8 cellular contexts compared by ENCODE assay signal in the genomic region with DNA sequence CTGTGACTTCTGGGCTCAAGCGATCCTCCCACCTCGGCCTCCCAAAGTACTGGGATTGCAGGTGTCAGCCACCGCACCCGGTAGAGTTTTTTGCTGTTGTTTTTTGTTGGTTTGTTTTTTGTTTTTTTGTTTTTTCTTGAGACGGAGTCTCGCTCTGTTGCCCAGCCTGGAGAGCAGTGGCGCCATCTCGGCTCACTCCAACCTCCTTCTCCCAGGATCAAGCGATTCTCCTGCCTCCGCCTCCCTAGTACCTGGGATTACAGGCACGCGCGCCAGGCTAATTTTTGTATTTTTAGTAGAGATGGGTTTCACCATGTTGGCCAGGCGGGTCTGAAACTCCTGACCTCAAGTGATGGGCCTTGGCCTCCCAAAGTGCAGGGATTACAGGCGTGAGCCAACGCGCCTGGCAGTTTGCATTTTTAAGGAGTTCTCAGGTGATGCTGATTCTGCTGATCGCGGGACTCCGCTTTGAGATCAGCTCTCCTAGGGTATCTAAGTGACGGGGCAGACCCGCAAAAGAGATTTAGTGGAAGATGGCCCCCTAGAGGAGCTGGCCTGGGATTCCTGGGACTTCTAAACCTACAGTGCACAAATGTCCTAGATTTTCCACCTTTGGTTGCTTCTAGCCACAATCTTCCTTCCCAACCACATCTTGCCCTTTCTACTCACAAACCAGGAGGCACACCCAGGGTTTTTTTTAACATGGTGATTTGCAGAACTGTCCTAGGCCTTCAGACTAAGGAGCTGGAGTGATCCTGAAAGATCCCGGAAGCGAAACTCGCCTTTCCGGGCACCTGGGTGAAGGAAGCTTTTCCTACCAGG. TPM values are rescaled to one million over a fixed set of nuclear protein-coding genes. Genes with fewer than 3 reads are reported as not detected.
A peak's percentile ranks its signal among the peaks of the same experiment; 100 is the strongest.
DNase-seq lines count a peak whose midpoint lies in the region; ATAC-seq, FAIRE-seq and TF ChIP-seq lines count a peak whose summit lies in the region.
"Had no signal": no experiment of that assay in that cellular context is flagged by ENCODE, and none has a peak within 500 bp of the region (broad histone marks: within the 10 kb centered on the region; RNA-seq: fewer than 3 reads in every experiment).

No MANE protein-coding gene starts in this region.

- DNase-seq in LNCaP clone FGC (ENCODE audit: low read depth) = no peak
- no peak for DNase-seq in astrocyte of the cerebellum (ENCODE audit: low read depth)
- DNase-seq in keratinocyte (ENCODE audit: low read depth, low spot score) = no peak
- DNase-seq in transverse colon = no peak
- DNase-seq in activated CD4-positive, CD25-positive, alpha-beta regulatory T cell treated with anti-CD3 and anti-CD28 coated beads, Interleukin-2, amount 50 U/mL, for 72 hours = no peak

- H3K4me1 ChIP-seq in ES-I3 (ENCODE audit: insufficient read depth, low read length) (no peaks in the 10 kb centered on the region), keratinocyte (ENCODE audit: control insufficient read depth, extremely low read depth, insufficient read depth, low read length) (peaks cover 4% of the 10 kb centered on the region), transverse colon (peaks cover 0 to 14% (median 6%) of the 10 kb centered on the region in 4 donors)

- no peak for TF ChIP-seq CTCF in LNCaP clone FGC (IDR thresholded peaks at IDR 0.05; ENCODE audit: control insufficient read depth, extremely low read depth, insufficient read depth)
- peak; percentile 32 for TF ChIP-seq CTCF in astrocyte of the cerebellum (IDR thresholded peaks at IDR 0.05; ENCODE audit: low read depth, low read length, missing control alignments)
- no peak for TF ChIP-seq CTCF in keratinocyte (optimal IDR thresholded peaks at IDR 0.05 in 1 of 3, IDR thresholded peaks at IDR 0.05 in 1 of 3, conservative IDR thresholded peaks at IDR 0.05 in 1 of 3; ENCODE audit: extremely low read depth in 1 of 3, insufficient read depth in 2 of 3, low read length in 3 of 3)
- TF ChIP-seq CTCF in transverse colon (IDR thresholded peaks at IDR 0.05) = no peak

- H3K79me2 ChIP-seq in keratinocyte (ENCODE audit: control insufficient read depth, insufficient read depth, low read length) = no peaks in the 10 kb centered on the region

- no peaks in the 10 kb centered on the region for H4K20me1 ChIP-seq in keratinocyte (ENCODE audit: control insufficient read depth, extremely low read depth, insufficient read depth, low read length)

- H3K4me3 ChIP-seq in LNCaP clone FGC (ENCODE audit: low read depth, low read length) (peak overlapping the region; percentile 65), astrocyte of the cerebellum (ENCODE audit: low read depth, low read length) (peak overlapping the region; percentile 53), keratinocyte (ENCODE audit: control insufficient read depth in 2 of 3, extremely low read depth in 1 of 3, insufficient read depth in 2 of 3, low read depth in 1 of 3, low read length in 3 of 3) (peak overlapping the region; percentile 38 to 66 (median 59)), transverse colon (peak overlapping the region; percentile 39 to 52 (median 45))

- peak overlapping the region; percentile 80 for H3K4me2 ChIP-seq in keratinocyte (ENCODE audit: control insufficient read depth, extremely low read depth, insufficient read depth, low read depth, low read length)

- peaks cover 11% of the 10 kb centered on the region for H3K27me3 ChIP-seq in keratinocyte (ENCODE audit: control insufficient read depth, extremely low read depth, insufficient read depth, low read length)
- peaks cover 3% of the 10 kb centered on the region for H3K27me3 ChIP-seq in transverse colon

- peak overlapping the region; percentile 87 for H2AFZ ChIP-seq in keratinocyte (ENCODE audit: control insufficient read depth, low read length)

- H3K9ac ChIP-seq in ES-I3 (ENCODE audit: low read depth, low read length) (peak overlapping the region; percentile 91), keratinocyte (ENCODE audit: control insufficient read depth, extremely low read depth, insufficient read depth, low read length) (peak overlapping the region; percentile 43)

- no peaks in the 10 kb centered on the region for H3K9me1 ChIP-seq in keratinocyte (ENCODE audit: control insufficient read depth, extremely low read depth, insufficient read depth, low read length)

- TF ChIP-seq POLR2A in transverse colon (IDR thresholded peaks at IDR 0.05) = no peak

- in situ Hi-C loops in astrocyte of the cerebellum (cut with HindIII; ENCODE audit: low sequenced_read_pairs) = no loop called here
- in situ Hi-C loops in transverse colon (cut with MboI; ENCODE audit: low pct_ligation_motif_present in 1 of 4, low pct_unique_long_range_greater_than_20kb in 1 of 4, low sequenced_read_pairs in 3 of 4) = no loop called here

- no peak for ATAC-seq in HG02798 (IDR thresholded peaks at IDR 0.05; ENCODE audit: poor library complexity, unreplicated experiment)

- no peak for FAIRE-seq in keratinocyte (lab: Jason Lieb, UNC)

- dilution Hi-C loops in keratinocyte (cut with MboI; ENCODE audit: extremely low pct_ligation_motif_present, low sequenced_read_pairs) = no loop called here

- H3K9me3 ChIP-seq in ES-I3 (ENCODE audit: control insufficient read depth, insufficient read depth, low read length) (no peaks in the 10 kb centered on the region), keratinocyte (ENCODE audit: control insufficient read depth, low read depth, low read length) (no peaks in the 10 kb centered on the region), transverse colon (no peaks in the 10 kb centered on the region)

- intact Hi-C loops in transverse colon (cut with DNase I; ENCODE audit: low total_unique reads) = no loop called here

- 80% methylated on average over 26 of the region's 26 CpGs; no CpG with 5 or more reads in 1 of the 2 donors for WGBS in transverse colon (ENCODE audit: low coverage in 1 of 2), 2 donors

- H3K36me3 ChIP-seq in ES-I3 (ENCODE audit: insufficient read depth, low read length) (no peaks in the 10 kb centered on the region), keratinocyte (ENCODE audit: control insufficient read depth in 2 of 2, extremely low read depth in 1 of 2, insufficient read depth in 2 of 2, low read length in 2 of 2) (no peaks in the 10 kb centered on the region), transverse colon (no peaks in the 10 kb centered on the region)

- H3K27ac ChIP-seq in keratinocyte (ENCODE audit: control insufficient read depth, insufficient read depth, low read length) = no peak overlapping the region
- H3K27ac ChIP-seq in transverse colon = peak overlapping the region in 2 of 4 donors; percentile 1 to 27

- no peak for TF ChIP-seq EP300 in transverse colon (IDR thresholded peaks at IDR 0.05; ENCODE audit: low read depth)

RNA-seq across cellular contexts. Expression of gene DPPA5, which starts 45.2 kb away (rescaled TPM):
- polyA plus RNA-seq in keratinocyte = not detected in 3 replicates
- polyA plus RNA-seq in keratinocyte (2011; ENCODE audit: low read depth) = not detected
- polyA plus RNA-seq in keratinocyte (2011; cell fraction: cytosol; rRNA removed) = not detected in 2 replicates
- polyA plus RNA-seq in keratinocyte (2011; cell fraction: nucleus; rRNA removed) = not detected in 2 replicates
- not detected in 2 replicates for polyA plus RNA-seq in keratinocyte (2012; ENCODE audit: low replicate concordance)
- not detected in 3 replicates for polyA minus RNA-seq in keratinocyte
- polyA minus RNA-seq in keratinocyte (2011; cell fraction: cytosol; rRNA and poly(A)+ RNA removed) = not detected
- not detected in 2 replicates for polyA minus RNA-seq in keratinocyte (2011; cell fraction: nucleus; rRNA and poly(A)+ RNA removed)
- not detected for total RNA-seq in transverse colon
- total RNA-seq: subcutaneous adipose tissue had no signal

RNA-seq across cellular contexts. Expression of gene KHDC1, which starts 45.9 kb away (rescaled TPM):
- polyA plus RNA-seq in keratinocyte = 0.52 to 1.0 TPM (median 0.55 TPM) in 3 replicates
- polyA plus RNA-seq in keratinocyte (2011; ENCODE audit: low read depth) = not detected
- polyA plus RNA-seq in keratinocyte (2011; cell fraction: cytosol; rRNA removed) = 0.63 and 0.73 TPM in 2 replicates
- 0.72 and 1.5 TPM in 2 replicates for polyA plus RNA-seq in keratinocyte (2011; cell fraction: nucleus; rRNA removed)
- polyA plus RNA-seq in keratinocyte (2012; ENCODE audit: low replicate concordance) = 0.50 and 0.65 TPM in 2 replicates
- polyA minus RNA-seq in keratinocyte = 1.7 to 2.1 TPM (median 1.9 TPM) in 3 replicates
- not detected for polyA minus RNA-seq in keratinocyte (2011; cell fraction: cytosol; rRNA and poly(A)+ RNA removed)
- polyA minus RNA-seq in keratinocyte (2011; cell fraction: nucleus; rRNA and poly(A)+ RNA removed) = 0.21 and 1.2 TPM in 2 replicates
- 1 to 10 TPM in 2 of 4 donors, not detected in 2; 1.1 to 2.1 TPM for total RNA-seq in transverse colon

RNA-seq across cellular contexts. Expression of gene KHDC3L, which starts 53.5 kb away (rescaled TPM):
- polyA plus RNA-seq in keratinocyte = not detected in 3 replicates
- not detected for polyA plus RNA-seq in keratinocyte (2011; ENCODE audit: low read depth)
- not detected in 2 replicates for polyA plus RNA-seq in keratinocyte (2011; cell fraction: cytosol; rRNA removed)
- polyA plus RNA-seq in keratinocyte (2011; cell fraction: nucleus; rRNA removed) = not detected in 2 replicates
- not detected in 2 replicates for polyA plus RNA-seq in keratinocyte (2012; ENCODE audit: low replicate concordance)
- not detected in 3 replicates for polyA minus RNA-seq in keratinocyte
- polyA minus RNA-seq in keratinocyte (2011; cell fraction: cytosol; rRNA and poly(A)+ RNA removed) = not detected
- polyA minus RNA-seq in keratinocyte (2011; cell fraction: nucleus; rRNA and poly(A)+ RNA removed) = not detected in 2 replicates
- not detected for total RNA-seq in transverse colon
- total RNA-seq: subcutaneous adipose tissue had no signal
